8 cellular contexts compared by ENCODE assay signal in genomic region chr12:51218607-51219161, GRCh38. TPM values are rescaled to one million over a fixed set of nuclear protein-coding genes. Genes with fewer than 3 reads are reported as not detected.
A peak's percentile ranks its signal among the peaks of the same experiment; 100 is the strongest.
DNase-seq lines count a peak whose midpoint lies in the region; ATAC-seq and TF ChIP-seq lines count a peak whose summit lies in the region.

No MANE protein-coding gene starts in this region.

- WGBS in ovary, 3 donors, result 29 to 51% (median 42%) methylated on average over 10 of the region's 10 CpGs

- peak overlapping the region; percentile 98 to 99 for H3K27ac ChIP-seq in ovary

- intact Hi-C loops in ovary (cut with DNase I) (no loop called here), posterior cingulate gyrus (cut with DNase I) (loop anchor here (5.0 kb wide), 1 partner anchor 46 kb away; the partner anchor contains the start of gene TFCP2)

- H3K4me3 ChIP-seq in fibroblast of the aortic adventitia (ENCODE audit: low read depth, low read length) (peak overlapping the region; percentile 78), ovary (peak overlapping the region; percentile 64)

- no peaks in the 10 kb centered on the region for H3K36me3 ChIP-seq in ovary

- no peak for TF ChIP-seq CTCF in fibroblast of the aortic adventitia (IDR thresholded peaks at IDR 0.05; ENCODE audit: insufficient read depth, low read length)
- TF ChIP-seq CTCF in ovary (IDR thresholded peaks at IDR 0.05), result no peak

- H3K4me1 ChIP-seq in ovary (ENCODE audit: insufficient read depth), result peaks cover 11% of the 10 kb centered on the region

- no peak for ATAC-seq in GM21360 (IDR thresholded peaks at IDR 0.05; ENCODE audit: unreplicated experiment)

- no peak for TF ChIP-seq POLR2A in ovary (IDR thresholded peaks at IDR 0.05)

- TF ChIP-seq EP300 in ovary (IDR thresholded peaks at IDR 0.05), result no peak

- no peaks in the 10 kb centered on the region for H3K27me3 ChIP-seq in ovary

- no peaks in the 10 kb centered on the region for H3K9me3 ChIP-seq in ovary

- peak; percentile 64 for DNase-seq in activated CD8-positive, alpha-beta memory T cell treated with anti-CD3 and anti-CD28 coated beads for 24 hours
- no peak for DNase-seq in activated CD8-positive, alpha-beta memory T cell treated with anti-CD3 and anti-CD28 coated beads, Interleukin-2, amount 50 U/mL, for 48 hours
- peak; percentile 48 for DNase-seq in UCSD-AML1 (lab: John Stamatoyannopoulos, UW; ENCODE audit: unreplicated experiment)
- DNase-seq in fibroblast of the aortic adventitia (ENCODE audit: low read depth), result no peak
- peak in 3 of 5 donors; percentile 33 to 50 (median 39) for DNase-seq in ovary
- no peak for DNase-seq in GM19238 (ENCODE audit: insufficient read length, low spot score)
- no peak for DNase-seq in posterior cingulate gyrus

RNA-seq across cellular contexts. Expression of gene POU6F1, which starts 0.8 kb away (rescaled TPM):
- total RNA-seq in fibroblast of the aortic adventitia (ENCODE audit: low replicate concordance), result 3.5 and 5.7 TPM in 2 replicates
- 10 to 100 TPM; 15.3 to 48.8 (median 30.2) TPM for total RNA-seq in ovary
- polyA plus RNA-seq in ovary, result 10 to 100 TPM; 11.8 to 17.5 TPM

RNA-seq across cellular contexts. Expression of gene DAZAP2, which starts 19.9 kb away (rescaled TPM):
- total RNA-seq in fibroblast of the aortic adventitia (ENCODE audit: low replicate concordance), result 58.1 and 125 TPM in 2 replicates
- total RNA-seq in ovary, result 100 to 1,000 TPM; 123 to 254 (median 140) TPM
- polyA plus RNA-seq in ovary, result 100 to 1,000 TPM; 277 to 323 TPM

RNA-seq across cellular contexts. Expression of gene TFCP2, which starts 45.7 kb away (rescaled TPM):
- total RNA-seq in fibroblast of the aortic adventitia (ENCODE audit: low replicate concordance) (10.8 and 12.8 TPM in 2 replicates), ovary (10 to 100 TPM; 10.5 to 32.0 (median 22.7) TPM)
- 10 to 100 TPM; 14.9 to 27.7 TPM for polyA plus RNA-seq in ovary

RNA-seq across cellular contexts. Expression of gene SMAGP, which starts 51.5 kb away (rescaled TPM):
- total RNA-seq in fibroblast of the aortic adventitia (ENCODE audit: low replicate concordance) (9.6 and 29.3 TPM in 2 replicates), ovary (10 to 100 TPM in 3 of 7 donors, 1 to 10 TPM in 4; 5.2 to 17.6 (median 9.4) TPM)
- polyA plus RNA-seq in ovary, result 10 to 100 TPM in 1 of 2 donors, 1 to 10 TPM in 1; 7.2 to 36.5 TPM

Comparison
In these comparisons a context has a peak if more than half of its experiments do, and no peak if none do; other contexts are left out.
1. DNase-seq: peak in activated CD8-positive, alpha-beta memory T cell treated with anti-CD3 and anti-CD28 coated beads for 24 hours (single experiment), UCSD-AML1 (single experiment) and ovary (3 of 5); none in activated CD8-positive, alpha-beta memory T cell treated with anti-CD3 and anti-CD28 coated beads, Interleukin-2, amount 50 U/mL, for 48 hours (single experiment), fibroblast of the aortic adventitia (single experiment), GM19238 (single experiment) and posterior cingulate gyrus (0 of 10).